In genomic region chr11:4607782-4608666, GRCh38 we compare ENCODE assay signal across 8 cellular contexts.
DNase-seq lines count a peak whose midpoint lies in the region; ATAC-seq and TF ChIP-seq lines count a peak whose summit lies in the region.

Gene TRIM68 (minus strand): TSS chr11:4608231. CDS start chr11:4605504, 2,727 bp downstream.

- no peaks in the 10 kb centered on the region for H3K9me3 ChIP-seq in DND-41 (ENCODE audit: insufficient read depth, low read length, severe bottlenecking)

- H3K4me2 ChIP-seq in DND-41 (ENCODE audit: insufficient read depth, low read length) (peak within 1 kb of the TSS; percentile 80), KMS-11 (peak within 1 kb of the TSS; percentile 81)

- H2AFZ ChIP-seq in DND-41 (ENCODE audit: low read depth, low read length): peak within 1 kb of the TSS; percentile 95
- H2AFZ ChIP-seq in KMS-11 (ENCODE audit: low read depth): peak within 1 kb of the TSS; percentile 85

- H3K27ac ChIP-seq in DND-41 (ENCODE audit: low read length): peak within 1 kb of the TSS; percentile 81
- H3K27ac ChIP-seq in KMS-11: peak within 1 kb of the TSS; percentile 60; the same call in 1 of the 2 replicates
- peak within 1 kb of the TSS; percentile 89 for H3K27ac ChIP-seq in RWPE1

- H3K4me1 ChIP-seq in DND-41 (ENCODE audit: insufficient read depth, low read length): peaks cover 29% of the 10 kb centered on the region
- H3K4me1 ChIP-seq in KMS-11 (ENCODE audit: low read depth, poor library complexity, severe bottlenecking): peaks cover 10% of the 10 kb centered on the region

- H3K36me3 ChIP-seq in DND-41 (ENCODE audit: insufficient read depth, low read length) (peaks cover 24% of the 10 kb centered on the region), KMS-11 (ENCODE audit: insufficient read depth) (no peaks in the 10 kb centered on the region)

- DNase-seq in DND-41 (peak; percentile 97), RWPE1 (ENCODE audit: low spot score) (peak; percentile 98), fibroblast of pulmonary artery (ENCODE audit: low read depth) (peak; percentile 96), nephron progenitor cell (peak; percentile 90)
- peak; percentile 98 for DNase-seq in activated effector memory CD4-positive, alpha-beta T cell treated with anti-CD3 and anti-CD28 coated beads, Interleukin-2, amount 50 U/mL, for 16 hours
- peak; percentile 93 to 96 for DNase-seq in stimulated activated naive CD8-positive, alpha-beta T cell treated with anti-CD3 and anti-CD28 coated beads, Interleukin-15, amount 100 ng/mL, for 72 hours

- H3K4me3 ChIP-seq in DND-41 (ENCODE audit: low read depth in 1 of 2, low read length in 2 of 2) (peak within 1 kb of the TSS; percentile 51 to 70), KMS-11 (IDR thresholded peaks at IDR 0.05; ENCODE audit: insufficient read depth, low read depth, low read length) (no peak within 1 kb of the TSS), fibroblast of pulmonary artery (replicated peaks; ENCODE audit: low read depth, low read length) (peak within 1 kb of the TSS; percentile 63)

- peak within 1 kb of the TSS; percentile 93 for H3K27ac Mint-ChIP-seq in nephron progenitor cell
- H3K27ac Mint-ChIP-seq in stimulated activated naive CD8-positive, alpha-beta T cell treated with anti-CD3 and anti-CD28 coated beads, Interleukin-15, amount 100 ng/mL, for 72 hours: peak within 1 kb of the TSS; percentile 93 to 98

- TF ChIP-seq CTCF in DND-41 (IDR thresholded peaks at IDR 0.05; ENCODE audit: borderline replicate concordance, extremely low read depth, low read length, poor library complexity, severe bottlenecking): no peak
- TF ChIP-seq CTCF in KMS-11 (conservative IDR thresholded peaks at IDR 0.05; ENCODE audit: low read depth, low read length): no peak
- no peak for TF ChIP-seq CTCF in RWPE1 (conservative IDR thresholded peaks at IDR 0.05; ENCODE audit: low read depth)
- no peak for TF ChIP-seq CTCF in fibroblast of pulmonary artery (IDR thresholded peaks at IDR 0.05; ENCODE audit: low read length, missing control alignments)
- TF ChIP-seq CTCF in nephron progenitor cell (IDR thresholded peaks at IDR 0.05): no peak

- peaks cover 8% of the 10 kb centered on the region for H3K27me3 Mint-ChIP-seq in nephron progenitor cell (ENCODE audit: low read depth, poor library complexity)
- H3K27me3 Mint-ChIP-seq in stimulated activated naive CD8-positive, alpha-beta T cell treated with anti-CD3 and anti-CD28 coated beads, Interleukin-15, amount 100 ng/mL, for 72 hours: no peaks in the 10 kb centered on the region

- H4K20me1 ChIP-seq in DND-41 (ENCODE audit: insufficient read depth, low read length) (no peaks in the 10 kb centered on the region), KMS-11 (ENCODE audit: insufficient read depth) (no peaks in the 10 kb centered on the region)

- peak within 1 kb of the TSS; percentile 83 for H3K9ac ChIP-seq in DND-41 (ENCODE audit: low read depth, low read length)
- peak within 1 kb of the TSS; percentile 69; the same call in 1 of the 2 replicates for H3K9ac ChIP-seq in KMS-11

- H3K27me3 ChIP-seq in DND-41 (ENCODE audit: insufficient read depth, low read length, poor library complexity) (no peaks in the 10 kb centered on the region), KMS-11 (ENCODE audit: insufficient read depth, low read depth) (no peaks in the 10 kb centered on the region)

- peaks cover 20% of the 10 kb centered on the region for H3K36me3 Mint-ChIP-seq in nephron progenitor cell (ENCODE audit: low read depth)

- peak within 1 kb of the TSS; percentile 91 for H3K4me3 Mint-ChIP-seq in nephron progenitor cell
- peak within 1 kb of the TSS; percentile 90 to 95 for H3K4me3 Mint-ChIP-seq in stimulated activated naive CD8-positive, alpha-beta T cell treated with anti-CD3 and anti-CD28 coated beads, Interleukin-15, amount 100 ng/mL, for 72 hours

- H3K4me1 Mint-ChIP-seq in nephron progenitor cell: peaks cover 20% of the 10 kb centered on the region
- H3K4me1 Mint-ChIP-seq in stimulated activated naive CD8-positive, alpha-beta T cell treated with anti-CD3 and anti-CD28 coated beads, Interleukin-15, amount 100 ng/mL, for 72 hours: peaks cover 36% of the 10 kb centered on the region

- ATAC-seq in DND-41 (ENCODE audit: insufficient read depth, low read depth) (peak; percentile 100), GM21737 (IDR thresholded peaks at IDR 0.05; ENCODE audit: unreplicated experiment) (peak; percentile 100)
- peak; percentile 100 for ATAC-seq in stimulated activated naive CD8-positive, alpha-beta T cell treated with anti-CD3 and anti-CD28 coated beads, Interleukin-15, amount 100 ng/mL, for 72 hours

- H3K79me2 ChIP-seq in DND-41 (ENCODE audit: insufficient read depth, low read length) (peaks cover 13% of the 10 kb centered on the region), KMS-11 (ENCODE audit: insufficient read depth, low read depth) (no peaks in the 10 kb centered on the region)

- POLR2A ChIA-PET in RWPE1 (lab: Yijun Ruan, JAX; ENCODE audit: low non-redundant PET): no interaction called here

- peaks cover 4% of the 10 kb centered on the region for H3K9me3 Mint-ChIP-seq in nephron progenitor cell
- H3K9me3 Mint-ChIP-seq in stimulated activated naive CD8-positive, alpha-beta T cell treated with anti-CD3 and anti-CD28 coated beads, Interleukin-15, amount 100 ng/mL, for 72 hours: peaks cover 7 to 9% of the 10 kb centered on the region in 2 donors

- CTCF ChIA-PET in RWPE1 (lab: Yijun Ruan, JAX): interaction anchor here (0.6 to 1.2 kb wide), 5 partner anchors 13 to 406 kb away, joined by 3 to 4 read pairs (median 3); partner anchors contain the start of gene OR51D1
